In the genomic region with DNA sequence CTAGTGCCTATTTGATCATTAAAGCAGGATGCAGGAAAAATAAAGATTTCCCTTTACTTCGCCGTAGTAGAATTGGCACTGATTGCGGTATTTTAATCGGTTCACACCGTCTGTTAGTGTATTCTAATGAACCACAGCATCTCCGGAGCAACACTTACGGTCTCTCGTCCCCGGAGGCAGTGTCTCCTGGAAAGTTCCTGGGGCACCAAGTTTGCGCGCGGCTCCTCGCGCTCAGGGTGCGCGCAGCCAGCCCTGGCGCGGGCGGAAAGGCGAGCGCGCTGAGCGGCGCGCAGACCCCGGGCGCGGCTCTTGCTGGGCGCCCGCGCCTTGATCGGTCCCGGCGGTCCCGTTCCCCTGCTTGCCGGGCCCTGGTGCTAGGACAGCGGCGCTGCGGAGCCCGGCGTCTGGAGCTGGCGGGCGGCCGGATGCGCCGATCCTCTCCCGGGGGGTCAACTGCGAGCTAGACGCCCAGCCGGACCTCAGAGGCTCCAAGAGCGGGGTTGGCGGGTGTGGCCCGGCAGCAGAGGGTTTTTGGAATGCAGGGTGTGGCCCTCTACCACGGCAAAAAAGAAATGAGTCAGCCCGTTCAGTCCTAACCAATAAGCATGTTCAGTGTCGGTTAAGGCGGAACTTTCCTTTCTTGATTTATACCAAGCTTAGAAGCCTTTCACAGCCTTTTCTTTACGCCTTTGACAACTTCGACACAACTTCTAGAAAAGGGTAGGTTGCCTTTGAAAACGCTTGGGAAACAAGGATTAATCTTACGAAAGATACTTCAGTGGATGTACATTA, we compare ENCODE assay signal across 8 cellular contexts.
DNase-seq lines count a peak whose midpoint lies in the region; ATAC-seq and TF ChIP-seq lines count a peak whose summit lies in the region.

No MANE protein-coding gene starts in this region.

- peak; percentile 69 for ATAC-seq in HG03571 (IDR thresholded peaks at IDR 0.05; ENCODE audit: unreplicated experiment)

- no peak for TF ChIP-seq CTCF in GM20000 (IDR thresholded peaks at IDR 0.05; ENCODE audit: extremely low read depth, missing control alignments)

- DNase-seq in DMS114 treated with DMSO at 0.1 percent for 48 hours (lab: John Stamatoyannopoulos, UW; ENCODE audit: unreplicated experiment): peak; percentile 76
- peak; percentile 85 for DNase-seq in GM20000 (ENCODE audit: low spot score)
- DNase-seq in UCSD-AML1 (lab: John Stamatoyannopoulos, UW; ENCODE audit: unreplicated experiment): peak; percentile 49
- DNase-seq in cerebellum (ENCODE audit: low spot score): peak; percentile 6
- DNase-seq in kidney glomerular epithelial cell (lab: John Stamatoyannopoulos, UW): peak; percentile 90
- DNase-seq in stimulated activated CD4-positive, alpha-beta T cell treated with anti-CD3 and anti-CD28 coated beads, Interleukin-15, amount 100 ng/mL, for 24 hours: peak; percentile 68
- no peak for DNase-seq in NCI-H128 (lab: John Stamatoyannopoulos, UW; ENCODE audit: unreplicated experiment)
